15 cellular contexts compared by ENCODE assay signal in genomic region chr2:1033058-1033457, GRCh38.
DNase-seq lines count a peak whose midpoint lies in the region; ATAC-seq, FAIRE-seq and TF ChIP-seq lines count a peak whose summit lies in the region.
"Had no signal": no experiment of that assay in that cellular context is flagged by ENCODE, and none has a peak within 500 bp of the region (broad histone marks: within the 10 kb centered on the region; RNA-seq: fewer than 3 reads in every experiment).

No MANE protein-coding gene starts in this region.

- H4K20me1 ChIP-seq in GM23338 (replicated peaks; ENCODE audit: insufficient read depth) (peaks cover 62% of the 10 kb centered on the region), H1 (replicated peaks in 1 of 2; ENCODE audit: control insufficient read depth in 1 of 2, insufficient read depth in 2 of 2, low read length in 2 of 2) (peaks cover 9 to 19% of the 10 kb centered on the region in 2 experiments)
- H4K20me1 ChIP-seq: BLaER1 treated with 17β-estradiol and CSF1 and Interleukin-3, amounts not matched to agents 10 nM and 100 nM had no signal

- no peak overlapping the region for H2BK5ac ChIP-seq in H1 (ENCODE audit: low read depth, low read length)

- TF ChIP-seq CTCF in GM23338 (conservative IDR thresholded peaks at IDR 0.05; ENCODE audit: low read depth in 2 of 2), result no peak
- TF ChIP-seq CTCF in H1 (IDR thresholded peaks at IDR 0.05; ENCODE audit: control extremely low read depth in 1 of 3, insufficient read depth in 1 of 3, low read depth in 1 of 3, low read length in 3 of 3), result no peak

- H3K79me2 ChIP-seq in GM23338 (replicated peaks; ENCODE audit: insufficient read depth), result peaks cover 77% of the 10 kb centered on the region
- H3K79me2 ChIP-seq in H1 (ENCODE audit: control insufficient read depth in 1 of 2, insufficient read depth in 2 of 2, low read length in 2 of 2), result peaks cover 4 to 60% of the 10 kb centered on the region in 2 experiments; a peak in 3 of 4 replicates

- H3K36me3 Mint-ChIP-seq in GM23338 (ENCODE audit: low read depth) (peaks cover 20% of the 10 kb centered on the region), T-helper 17 cell (ENCODE audit: low read depth) (no peaks in the 10 kb centered on the region)
- H3K36me3 Mint-ChIP-seq in activated CD4-positive, alpha-beta T cell treated with anti-CD3 and anti-CD28 coated beads, Interleukin-2, amount 10 ng/mL, durations not matched to agents 7 days and 5 days (ENCODE audit: low read depth), result no peaks in the 10 kb centered on the region

- H4K91ac ChIP-seq in H1 (replicated peaks; ENCODE audit: insufficient read length, low read length), result no peak overlapping the region

- no peak overlapping the region for H3K27ac Mint-ChIP-seq in GM23338
- H3K27ac Mint-ChIP-seq in T-helper 17 cell, result peak overlapping the region; percentile 70
- H3K27ac Mint-ChIP-seq in activated CD4-positive, alpha-beta T cell treated with anti-CD3 and anti-CD28 coated beads, Interleukin-2, amount 10 ng/mL, durations not matched to agents 7 days and 5 days, result no peak overlapping the region
- H3K27ac Mint-ChIP-seq: B cell had no signal

- H3K9ac ChIP-seq in H1 (replicated peaks in 1 of 4; ENCODE audit: extremely low read depth in 1 of 4, low read depth in 3 of 4, low read length in 3 of 4), result no peak overlapping the region
- H3K9ac ChIP-seq: BLaER1 treated with 17β-estradiol and CSF1 and Interleukin-3, amounts not matched to agents 10 nM and 100 nM had no signal

- no peaks in the 10 kb centered on the region for H3K23me2 ChIP-seq in H1 (ENCODE audit: low read depth, low read length)

- H2BK20ac ChIP-seq in H1 (ENCODE audit: low read length), result no peak overlapping the region

- no peak overlapping the region for H2BK15ac ChIP-seq in H1 (ENCODE audit: low read length)

- no peak overlapping the region for H2AK5ac ChIP-seq in H1 (ENCODE audit: low read depth, low read length)

- no peaks in the 10 kb centered on the region for H3F3A ChIP-seq in GM23338 (replicated peaks; ENCODE audit: low read depth)

- peaks cover 12% of the 10 kb centered on the region; the same call in 1 of the 2 replicates for H3K79me1 ChIP-seq in H1 (ENCODE audit: low read depth, low read length)

- H3K23ac ChIP-seq in H1 (ENCODE audit: insufficient read length), result no peak overlapping the region

- H3K9me3 ChIP-seq in T-helper 17 cell (ENCODE audit: control insufficient read depth, low read length, poor library complexity, severe bottlenecking) (no peaks in the 10 kb centered on the region), H1 (ENCODE audit: insufficient read depth in 2 of 2, low read depth in 1 of 2, low read length in 1 of 2) (peaks cover 0 to 2% of the 10 kb centered on the region in 2 experiments; a peak in 1 of 4 replicates)
- H3K9me3 ChIP-seq: HAP-1 had no signal

- FAIRE-seq in H1 (lab: Jason Lieb, UNC), result peak; percentile 28
- FAIRE-seq: K562 had no signal

- peaks cover 26% of the 10 kb centered on the region for H3K4me1 Mint-ChIP-seq in GM23338
- peaks cover 6% of the 10 kb centered on the region for H3K4me1 Mint-ChIP-seq in T-helper 17 cell
- no peaks in the 10 kb centered on the region for H3K4me1 Mint-ChIP-seq in activated CD4-positive, alpha-beta T cell treated with anti-CD3 and anti-CD28 coated beads, Interleukin-2, amount 10 ng/mL, durations not matched to agents 7 days and 5 days
- H3K4me1 Mint-ChIP-seq: B cell had no signal

- TF ChIP-seq RAD21 in H1 (IDR thresholded peaks at IDR 0.05 in 1 of 2, conservative IDR thresholded peaks at IDR 0.05 in 1 of 2; ENCODE audit: low read depth in 2 of 2, low read length in 2 of 2), result no peak

- H3K4me2 ChIP-seq in GM23338, result peak overlapping the region; percentile 39
- peak overlapping the region; percentile 13 to 41; a peak in 3 of 4 replicates for H3K4me2 ChIP-seq in H1 (ENCODE audit: insufficient read depth in 1 of 2, low read depth in 2 of 2, low read length in 2 of 2)
- H3K4me2 ChIP-seq: BLaER1 treated with 17β-estradiol and CSF1 and Interleukin-3, amounts not matched to agents 10 nM and 100 nM had no signal

- 91% methylated on average over 3 of the region's 3 CpGs; no CpG with 5 or more reads in 1 of the 2 experiments for WGBS in H1 (ENCODE audit: extremely low coverage in 1 of 2, insufficient coverage in 1 of 2, insufficient read length in 1 of 2, insufficient replicate concordance in 2 of 2, low coverage in 1 of 2, low lambda C conversion rate in 2 of 2, missing lambda C conversion rate in 1 of 2), 2 experiments

- H3K27me3 ChIP-seq in GM23338 (ENCODE audit: insufficient read depth), result no peaks in the 10 kb centered on the region
- no peaks in the 10 kb centered on the region; a peak in 1 of 7 replicates for H3K27me3 ChIP-seq in H1 (replicated peaks in 1 of 4; ENCODE audit: control insufficient read depth in 3 of 4, extremely low read depth in 1 of 4, insufficient read depth in 3 of 4, low read length in 3 of 4)
- H3K27me3 ChIP-seq: BLaER1 treated with 17β-estradiol and CSF1 and Interleukin-3, amounts not matched to agents 10 nM and 100 nM had no signal

- no peak overlapping the region; the same call in 2 of the 3 replicates for H3K4me3 Mint-ChIP-seq in GM23338
- peak overlapping the region; percentile 88 for H3K4me3 Mint-ChIP-seq in T-helper 17 cell
- no peak overlapping the region for H3K4me3 Mint-ChIP-seq in activated CD4-positive, alpha-beta T cell treated with anti-CD3 and anti-CD28 coated beads, Interleukin-2, amount 10 ng/mL, durations not matched to agents 7 days and 5 days
- H3K4me3 Mint-ChIP-seq: B cell had no signal

- H3K56ac ChIP-seq in H1 (replicated peaks; ENCODE audit: insufficient read length, low read depth, low read length), result no peak overlapping the region

- peak; percentile 88 for ATAC-seq in GM23338
- no peak for ATAC-seq in T-helper 17 cell
- ATAC-seq: K562 had no signal

- H3K4me3 ChIP-seq in GM23338 (no peak overlapping the region), H1 (ENCODE audit: extremely low read depth in 1 of 4, insufficient read depth in 2 of 4, low read depth in 3 of 4, low read length in 4 of 4) (no peak overlapping the region)
- H3K4me3 ChIP-seq: BLaER1 treated with 17β-estradiol and CSF1 and Interleukin-3, amounts not matched to agents 10 nM and 100 nM; HAP-1; K562 had no signal

- H2AFZ ChIP-seq in GM23338 (no peak overlapping the region), H1 (ENCODE audit: low read length) (no peak overlapping the region)

- CTCF ChIA-PET in H1 (lab: Charles Lee; ENCODE audit: partially characterized antibody), result interaction anchor here (1.1 kb wide), 1 partner anchor 16 kb away, joined by 3 read pairs; no protein-coding TSS in a partner anchor
- CTCF ChIA-PET in activated CD4-positive, alpha-beta T cell treated with anti-CD3 and anti-CD28 coated beads, Interleukin-2, amount 10 ng/mL, durations not matched to agents 7 days and 5 days (lab: Charles Lee), result no interaction called here

- POLR2A ChIA-PET in H1 (lab: Charles Lee; ENCODE audit: partially characterized antibody), result interaction anchor here (0.5 kb wide), 1 partner anchor 65 kb away, joined by 4 read pairs; no protein-coding TSS in a partner anchor
- POLR2A ChIA-PET in activated CD4-positive, alpha-beta T cell treated with anti-CD3 and anti-CD28 coated beads, Interleukin-2, amount 10 ng/mL, durations not matched to agents 7 days and 5 days (lab: Charles Lee), result no interaction called here

- H3K9me2 ChIP-seq in GM23338 (ENCODE audit: insufficient read depth), result no peaks in the 10 kb centered on the region

- H3K27me3 Mint-ChIP-seq in GM23338 (ENCODE audit: insufficient read depth, low read depth, poor library complexity) (peaks cover 3% of the 10 kb centered on the region), T-helper 17 cell (no peaks in the 10 kb centered on the region)
- H3K27me3 Mint-ChIP-seq in activated CD4-positive, alpha-beta T cell treated with anti-CD3 and anti-CD28 coated beads, Interleukin-2, amount 10 ng/mL, durations not matched to agents 7 days and 5 days, result peaks cover 2% of the 10 kb centered on the region
- H3K27me3 Mint-ChIP-seq: B cell had no signal

- H2BK12ac ChIP-seq in H1 (ENCODE audit: low read depth, low read length), result no peak overlapping the region

- H3K27ac ChIP-seq in GM23338 (ENCODE audit: low read depth) (no peak overlapping the region), H1 (ENCODE audit: low read depth, low read length) (no peak overlapping the region)
- H3K27ac ChIP-seq: BLaER1 treated with 17β-estradiol and CSF1 and Interleukin-3, amounts not matched to agents 10 nM and 100 nM; HL-60 had no signal

- DNase-seq in GM23338 (ENCODE audit: low spot score), result peak; percentile 44
- no peak for DNase-seq in T-helper 17 cell
- no peak for DNase-seq in H1 (ENCODE audit: low read depth in 1 of 2, low spot score in 2 of 2)
- no peak for DNase-seq in activated effector memory CD4-positive, alpha-beta T cell treated with Interleukin-2 at 50 U/mL for 16 hours
- DNase-seq in activated CD4-positive, alpha-beta T cell treated with anti-CD3 and anti-CD28 coated beads, Interleukin-2, amount 10 ng/mL, durations not matched to agents 7 days and 5 days, result no peak
- DNase-seq in activated CD4-positive, alpha-beta T cell treated with anti-CD3 and anti-CD28 coated beads, Interleukin-2, amount 50 U/mL, for 48 hours, result no peak
- DNase-seq: DMS153, DMS79 treated with DMSO at 0.1 percent for 48 hours, GF-D8, IMR-90 had no signal

- peaks cover 12% of the 10 kb centered on the region; the same call in 2 of the 3 replicates for H3K9me3 Mint-ChIP-seq in GM23338
- peaks cover 3% of the 10 kb centered on the region for H3K9me3 Mint-ChIP-seq in activated CD4-positive, alpha-beta T cell treated with anti-CD3 and anti-CD28 coated beads, Interleukin-2, amount 10 ng/mL, durations not matched to agents 7 days and 5 days

- no peak for TF ChIP-seq POLR2A in H1 (IDR thresholded peaks at IDR 0.05; ENCODE audit: control extremely low read depth in 1 of 2, low read depth in 2 of 2, low read length in 2 of 2)

- H3K4me1 ChIP-seq in GM23338 (ENCODE audit: insufficient read depth) (peaks cover 22% of the 10 kb centered on the region), H1 (replicated peaks in 1 of 4; ENCODE audit: control insufficient read depth in 3 of 4, insufficient read depth in 4 of 4, low read length in 3 of 4) (peaks cover 5 to 13% (median 8%) of the 10 kb centered on the region in 4 experiments; a peak in 5 of 7 replicates)
- H3K4me1 ChIP-seq: HAP-1 had no signal

- no peak overlapping the region for H4K8ac ChIP-seq in H1 (ENCODE audit: extremely low read depth, insufficient read depth, low read length)

- no peak overlapping the region for H3K4ac ChIP-seq in H1 (replicated peaks; ENCODE audit: insufficient read length, low read depth, low read length)

- no peak for TF ChIP-seq EP300 in H1 (IDR thresholded peaks at IDR 0.05; ENCODE audit: borderline replicate concordance in 1 of 2, low read depth in 2 of 2, low read length in 2 of 2)

- H4K5ac ChIP-seq in H1 (ENCODE audit: insufficient read length, low read depth, low read length), result no peak overlapping the region

- no peak overlapping the region for H3K14ac ChIP-seq in H1 (ENCODE audit: insufficient read length)

- H3K36me3 ChIP-seq in GM23338 (ENCODE audit: insufficient read depth) (no peaks in the 10 kb centered on the region), H1 (ENCODE audit: control insufficient read depth in 2 of 4, insufficient read depth in 4 of 4, low read length in 3 of 4) (peaks cover 0 to 3% (median 0%) of the 10 kb centered on the region in 4 experiments; a peak in 1 of 8 replicates)
- H3K36me3 ChIP-seq: BLaER1 treated with 17β-estradiol and CSF1 and Interleukin-3, amounts not matched to agents 10 nM and 100 nM; HAP-1 had no signal

- no peak overlapping the region for H3K18ac ChIP-seq in H1 (ENCODE audit: extremely low read depth, low read length)

- H2BK120ac ChIP-seq in H1 (replicated peaks; ENCODE audit: low read depth, low read length), result no peak overlapping the region
